In the genomic region with DNA sequence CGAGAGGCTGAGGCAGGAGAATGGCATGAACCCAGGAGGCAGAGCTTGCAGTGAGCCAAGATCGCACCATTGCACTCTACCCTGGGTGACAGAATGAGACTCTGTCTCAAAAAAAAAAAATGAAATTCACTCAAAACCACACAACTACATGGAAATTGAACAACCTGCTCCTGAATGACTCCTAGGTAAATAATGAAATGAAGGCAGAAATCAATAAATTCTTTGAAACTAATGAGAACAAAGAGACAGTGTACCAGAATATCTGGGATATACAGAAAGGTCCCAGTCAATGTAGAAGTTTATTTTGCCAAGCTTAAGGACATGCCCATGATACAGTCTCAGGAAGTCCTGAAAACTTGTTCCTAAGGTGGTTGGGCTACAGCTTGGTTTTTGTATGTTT, we compare ENCODE assay signal across 2 cellular contexts. TPM values are rescaled to one million over a fixed set of nuclear protein-coding genes. Genes with fewer than 3 reads are reported as not detected.
"Had no signal": no experiment of that assay in that cellular context is flagged by ENCODE, and none has a peak within 500 bp of the region (broad histone marks: within the 10 kb centered on the region; RNA-seq: fewer than 3 reads in every experiment).

No MANE protein-coding gene starts in this region.

RNA-seq across cellular contexts. Expression of a gene that starts 16.6 kb away (rescaled TPM):
- total RNA-seq: GM23248, HFFc6 had no signal
- polyA plus RNA-seq: GM23248 had no signal
